7 cellular contexts compared by ENCODE assay signal in the genomic region with DNA sequence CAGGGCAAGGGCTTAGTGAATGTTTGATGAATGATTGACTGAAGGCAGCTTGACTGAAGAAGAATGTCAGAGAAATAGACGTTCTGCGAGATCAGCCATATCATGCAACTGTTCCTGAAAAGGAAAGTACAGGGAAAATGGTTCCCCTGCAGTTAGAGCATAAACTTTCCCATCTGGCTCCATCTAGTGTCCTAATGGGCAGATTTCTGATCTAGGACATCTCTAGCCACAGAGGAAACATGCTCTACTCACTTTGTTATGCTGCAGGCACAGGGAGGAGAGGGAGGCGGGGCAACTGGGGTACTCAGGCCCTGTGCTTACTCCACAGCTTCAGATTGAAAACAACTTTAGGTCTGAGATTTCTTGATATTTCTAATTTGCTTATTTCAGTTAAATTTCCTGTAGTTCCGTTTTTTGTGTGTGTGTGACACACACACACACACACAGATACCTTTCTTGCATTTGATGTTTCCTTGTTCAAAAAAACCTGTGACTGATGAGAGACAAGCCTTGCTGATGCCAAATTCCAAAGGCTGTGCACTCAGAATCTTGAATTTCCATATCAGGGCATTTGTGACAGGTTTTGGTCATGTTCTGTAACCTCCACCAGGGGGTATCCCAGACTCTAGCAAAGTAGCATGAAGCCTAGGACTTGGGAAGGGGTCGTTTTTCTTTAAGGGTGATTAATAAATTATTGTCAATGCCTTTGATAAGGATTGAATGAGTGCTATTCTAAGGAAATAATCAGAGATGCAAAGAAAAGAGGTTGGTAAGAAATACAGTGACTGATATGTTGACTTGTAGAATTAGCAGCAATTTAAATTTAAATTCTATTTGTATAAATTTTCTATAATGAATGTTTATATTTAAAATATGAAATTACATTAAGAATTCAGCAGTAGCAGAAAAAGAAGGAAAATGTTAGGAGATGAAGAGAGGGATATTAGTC.
A peak's percentile ranks its signal among the peaks of the same experiment; 100 is the strongest.
DNase-seq lines count a peak whose midpoint lies in the region; ATAC-seq and TF ChIP-seq lines count a peak whose summit lies in the region.

No MANE protein-coding gene starts in this region.

- peak; percentile 28 for TF ChIP-seq CTCF in GM12865 (IDR thresholded peaks at IDR 0.05; ENCODE audit: insufficient read depth, low read depth, low read length, missing control alignments)
- TF ChIP-seq CTCF in VCaP (conservative IDR thresholded peaks at IDR 0.05), result peak; percentile 74

- peak overlapping the region; percentile 54 for H3K27ac ChIP-seq in VCaP

- ATAC-seq in GM21723 (IDR thresholded peaks at IDR 0.05; ENCODE audit: unreplicated experiment), result no peak
- no peak for ATAC-seq in GM18502 (IDR thresholded peaks at IDR 0.05; ENCODE audit: poor library complexity, unreplicated experiment)
- no peak for ATAC-seq in GM18519 (IDR thresholded peaks at IDR 0.05; ENCODE audit: low FRiP score, unreplicated experiment)

- no peak overlapping the region for H3K4me3 ChIP-seq in GM12865 (ENCODE audit: low read depth, low read length)

- DNase-seq in GM12865 (ENCODE audit: low read depth), result peak; percentile 12
- peak; percentile 14 to 83 (median 53) for DNase-seq in NCI-H1417 (lab: John Stamatoyannopoulos, UW)
- peak; percentile 68 for DNase-seq in inferior parietal cortex (ENCODE audit: extremely low spot score)

Comparison
In these comparisons a context has a peak if more than half of its experiments do, and no peak if none do; other contexts are left out.
1. DNase-seq: peak in every context shown above with its lines; median percentile 68 in inferior parietal cortex; 53 in NCI-H1417; 12 in GM12865.